10 cellular contexts compared by ENCODE assay signal in genomic region chr16:2007081-2007836, GRCh38. TPM values are rescaled to one million over a fixed set of nuclear protein-coding genes. Genes with fewer than 3 reads are reported as not detected.
DNase-seq lines count a peak whose midpoint lies in the region; ATAC-seq and TF ChIP-seq lines count a peak whose summit lies in the region.
"Had no signal": no experiment of that assay in that cellular context is flagged by ENCODE, and none has a peak within 500 bp of the region (broad histone marks: within the 10 kb centered on the region; RNA-seq: fewer than 3 reads in every experiment).

No MANE protein-coding gene starts in this region.

- H3K27me3 ChIP-seq in Peyer's patch (no peaks in the 10 kb centered on the region), skeletal muscle satellite cell (ENCODE audit: control insufficient read depth, insufficient read depth, low read length) (no peaks in the 10 kb centered on the region)

- H3K9me3 ChIP-seq in Peyer's patch (no peaks in the 10 kb centered on the region), skeletal muscle satellite cell (replicated peaks; ENCODE audit: low read length) (no peaks in the 10 kb centered on the region)

- H3K4me2 ChIP-seq in skeletal muscle satellite cell (ENCODE audit: low read length): peak overlapping the region; percentile 93

- peak overlapping the region; percentile 95 for H3K9ac ChIP-seq in skeletal muscle satellite cell (ENCODE audit: low read depth, low read length)

- H3K4me1 ChIP-seq in Peyer's patch (peaks cover 16 to 60% (median 24%) of the 10 kb centered on the region in 4 donors), skeletal muscle satellite cell (ENCODE audit: control insufficient read depth, insufficient read depth, low read length) (peaks cover 58% of the 10 kb centered on the region)

- H3K27ac ChIP-seq in Peyer's patch: peak overlapping the region in 3 of 4 donors; percentile 95 to 97 (median 97)
- peak overlapping the region; percentile 95 for H3K27ac ChIP-seq in epithelial cell of prostate

- H3K4me3 ChIP-seq in Peyer's patch (peak overlapping the region in 2 of 4 donors; percentile 64 to 99), skeletal muscle satellite cell (ENCODE audit: low read length) (peak overlapping the region; percentile 74)

- no peak for ATAC-seq in HG03432 (IDR thresholded peaks at IDR 0.05; ENCODE audit: unreplicated experiment)
- no peak for ATAC-seq in esophagus mucosa

- DNase-seq in NCI-H146 (lab: John Stamatoyannopoulos, UW) (peak; percentile 19), NCI-H146 treated with DMSO at 0.1 percent for 48 hours (lab: John Stamatoyannopoulos, UW; ENCODE audit: unreplicated experiment) (no peak), Peyer's patch (no peak), epithelial cell of prostate (ENCODE audit: low read depth, low spot score) (no peak), T1000 (lab: John Stamatoyannopoulos, UW) (no peak)
- DNase-seq: ACHN had no signal

- H3K36me3 ChIP-seq in Peyer's patch (peaks cover 0 to 12% (median 0%) of the 10 kb centered on the region in 3 donors), skeletal muscle satellite cell (ENCODE audit: insufficient read depth, low read length) (peaks cover 14% of the 10 kb centered on the region)

- TF ChIP-seq CTCF in Peyer's patch (IDR thresholded peaks at IDR 0.05): no peak

- no peak for TF ChIP-seq POLR2A in Peyer's patch (IDR thresholded peaks at IDR 0.05)

RNA-seq across cellular contexts. Expression of gene ZNF598, which starts 2.4 kb away (rescaled TPM):
- total RNA-seq in Peyer's patch (10 to 100 TPM; 48.5 to 84.0 (median 51.4) TPM), esophagus mucosa (41.0 TPM)
- total RNA-seq in skeletal muscle satellite cell (2012; rRNA removed): 26.1 and 28.0 TPM in 2 replicates

RNA-seq across cellular contexts. Expression of gene NPW, which starts 12.3 kb away (rescaled TPM):
- total RNA-seq in Peyer's patch (1 to 10 TPM in 2 of 4 donors, not detected in 2; 2.8 to 9.1 TPM), esophagus mucosa (0.80 TPM)
- not detected in 2 replicates for total RNA-seq in skeletal muscle satellite cell (2012; rRNA removed)
- total RNA-seq: posterior vena cava had no signal

RNA-seq across cellular contexts. Expression of gene SYNGR3, which starts 17.5 kb away (rescaled TPM):
- total RNA-seq in Peyer's patch (1 to 10 TPM in 3 of 4 donors, not detected in 1; 1.3 to 3.9 (median 3.3) TPM), esophagus mucosa (0.16 TPM)
- 0.66 and 1.8 TPM in 2 replicates for total RNA-seq in skeletal muscle satellite cell (2012; rRNA removed)

RNA-seq across cellular contexts. Expression of gene NHERF2, which starts 19.4 kb away (rescaled TPM):
- total RNA-seq in Peyer's patch (100 to 1,000 TPM in 1 of 4 donors, 10 to 100 TPM in 3; 21.5 to 104 (median 30.2) TPM), esophagus mucosa (21.6 TPM)
- total RNA-seq in skeletal muscle satellite cell (2012; rRNA removed): 3.5 and 6.1 TPM in 2 replicates

RNA-seq across cellular contexts. Expression of gene GFER, which starts 23.3 kb away (rescaled TPM):
- total RNA-seq in Peyer's patch (100 to 1,000 TPM in 1 of 4 donors, 10 to 100 TPM in 3; 31.4 to 102 (median 83.1) TPM), esophagus mucosa (17.0 TPM)
- 10.1 and 13.1 TPM in 2 replicates for total RNA-seq in skeletal muscle satellite cell (2012; rRNA removed)
